10 cellular contexts compared by ENCODE assay signal in the genomic region with DNA sequence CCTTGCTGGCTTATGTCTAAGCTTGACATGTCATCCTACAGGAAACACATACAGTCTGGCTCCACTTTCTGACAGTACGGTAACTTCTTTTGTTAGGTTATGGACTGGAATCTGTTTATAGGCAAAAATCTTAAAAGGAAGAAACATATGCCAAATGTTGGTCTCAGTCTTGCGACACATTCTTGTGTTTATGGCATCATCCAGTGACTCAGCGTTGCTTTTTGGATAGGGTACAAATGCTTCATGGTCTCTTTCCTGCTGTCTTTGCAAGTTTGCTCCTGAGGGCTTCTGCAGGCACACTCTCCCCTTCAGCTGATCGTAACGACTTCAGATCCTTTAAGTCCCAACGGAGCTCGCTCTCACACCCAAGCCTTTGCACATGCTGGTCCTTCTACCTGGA. TPM values are rescaled to one million over a fixed set of nuclear protein-coding genes. Genes with fewer than 3 reads are reported as not detected.
DNase-seq lines count a peak whose midpoint lies in the region; ATAC-seq, FAIRE-seq and TF ChIP-seq lines count a peak whose summit lies in the region.
"Had no signal": no experiment of that assay in that cellular context is flagged by ENCODE, and none has a peak within 500 bp of the region (broad histone marks: within the 10 kb centered on the region; RNA-seq: fewer than 3 reads in every experiment).

No MANE protein-coding gene starts in this region.

- no peaks in the 10 kb centered on the region for H3K36me3 ChIP-seq in small intestine (ENCODE audit: control insufficient read depth in 2 of 2, insufficient read depth in 2 of 2, low read length in 2 of 2)

- intact Hi-C loops in Right ventricle myocardium inferior (cut with DNase I), result no loop called here

- H3K4me3 Mint-ChIP-seq in HFFc6 (no peak overlapping the region), type B pancreatic cell (no peak overlapping the region)

- DNase-seq in HFFc6 (peak; percentile 70), SKM-1 (lab: John Stamatoyannopoulos, UW; ENCODE audit: unreplicated experiment) (peak; percentile 27), Right ventricle myocardium inferior (ENCODE audit: missing footprints) (no peak), small intestine (peak; percentile 3), HUDEP-2 (lab: John Stamatoyannopoulos, UW; ENCODE audit: unreplicated experiment in 76 of 76) (no peak), type B pancreatic cell (ENCODE audit: extremely low spot score, unreplicated experiment) (no peak), T-helper 9 cell (no peak)
- DNase-seq: activated gamma-delta T cell, NCI-H2171 had no signal

- H3K4me3 ChIP-seq in small intestine (ENCODE audit: low read depth in 1 of 2, low read length in 2 of 2), result no peak overlapping the region

- H3K27ac Mint-ChIP-seq in HFFc6 (no peak overlapping the region), type B pancreatic cell (no peak overlapping the region)

- WGBS in small intestine, 3 donors, result 60 to 79% (median 69%) methylated on average over 7 of the region's 7 CpGs

- no peak for FAIRE-seq in small intestine (lab: Jason Lieb, UNC)

- no peaks in the 10 kb centered on the region for H3K4me1 ChIP-seq in small intestine (ENCODE audit: control insufficient read depth in 2 of 2, insufficient read depth in 1 of 2, low read depth in 1 of 2, low read length in 1 of 2)

- peak overlapping the region in 1 of 2 donors; percentile 23 for H3K27ac ChIP-seq in small intestine (ENCODE audit: low read depth in 1 of 2, low read length in 1 of 2)

- H3K36me3 Mint-ChIP-seq in HFFc6 (ENCODE audit: low read depth) (no peaks in the 10 kb centered on the region; the same call in 1 of the 2 replicates), type B pancreatic cell (no peaks in the 10 kb centered on the region)

- ATAC-seq in Right ventricle myocardium inferior (peak; percentile 80), HG02642 (IDR thresholded peaks at IDR 0.05; ENCODE audit: poor library complexity, unreplicated experiment) (no peak)

- H3K4me1 Mint-ChIP-seq in HFFc6 (ENCODE audit: low read depth) (peaks cover 11% of the 10 kb centered on the region), type B pancreatic cell (ENCODE audit: unreplicated experiment) (no peaks in the 10 kb centered on the region)

- H3K9me3 Mint-ChIP-seq in HFFc6 (peaks cover 1% of the 10 kb centered on the region; the same call in 1 of the 2 replicates), type B pancreatic cell (peaks cover under 1% of the 10 kb centered on the region)

- peaks cover 31% of the 10 kb centered on the region for H3K27me3 Mint-ChIP-seq in HFFc6 (ENCODE audit: insufficient read depth)
- peaks cover 11% of the 10 kb centered on the region for H3K27me3 Mint-ChIP-seq in type B pancreatic cell

- TF ChIP-seq CTCF in HFFc6 (IDR thresholded peaks at IDR 0.05) (no peak), type B pancreatic cell (conservative IDR thresholded peaks at IDR 0.05) (no peak)

- no peaks in the 10 kb centered on the region for H3K9me3 ChIP-seq in small intestine (ENCODE audit: control insufficient read depth, low read depth)

- H3K27me3 ChIP-seq in small intestine (ENCODE audit: control insufficient read depth in 2 of 2, insufficient read depth in 2 of 2, low read length in 2 of 2), result peaks cover 0 to 1% of the 10 kb centered on the region in 2 donors

RNA-seq across cellular contexts. Expression of gene TNFSF8, which starts 23.5 kb away (rescaled TPM):
- not detected for total RNA-seq in HFFc6 (2021; fragmentation: NEBNext Ultra II Directional; extraction: Animal tissue kit (Norgen Biotek cat#: 25700))
- total RNA-seq in Right ventricle myocardium inferior (0.57 TPM), type B pancreatic cell (ENCODE audit: low replicate concordance) (0.19 and 0.43 TPM in 2 replicates)
- polyA plus RNA-seq in small intestine, result 1 to 10 TPM in 2 of 3 donors, not detected in 1; 1.1 to 1.2 TPM

Comparison
In these comparisons a context has a peak if more than half of its experiments do, and no peak if none do; other contexts are left out.
1. DNase-seq: peak in HFFc6 (single experiment), SKM-1 (single experiment) and small intestine (single experiment); none in Right ventricle myocardium inferior (single experiment), HUDEP-2 (0 of 76), type B pancreatic cell (single experiment) and T-helper 9 cell (single experiment).